In genomic region chr2:134663451-134663850, GRCh38 we compare ENCODE assay signal across 32 cellular contexts. TPM values are rescaled to one million over a fixed set of nuclear protein-coding genes. Genes with fewer than 3 reads are reported as not detected.
"Had no signal": no experiment of that assay in that cellular context is flagged by ENCODE, and none has a peak within 500 bp of the region (broad histone marks: within the 10 kb centered on the region; RNA-seq: fewer than 3 reads in every experiment).

No MANE protein-coding gene starts in this region.

- H3K27me3 ChIP-seq: body of pancreas, esophagus squamous epithelium had no signal

- H3K36me3 ChIP-seq: esophagus squamous epithelium, gastroesophageal sphincter, WERI-Rb-1 had no signal

- H3K27me3 Mint-ChIP-seq: activated B cell treated with CpG ODN at 0.5 μM for 24 hours; activated naive CD8-positive, alpha-beta T cell; activated T-helper 17 cell treated with anti-CD3 and anti-CD28 coated beads, Interleukin-2, amount 50 U/mL, for 72 hours; central memory CD8-positive, alpha-beta T cell; T-helper 17 cell had no signal

- H3K4me3 Mint-ChIP-seq: activated B cell treated with CpG ODN at 0.5 μM for 24 hours; activated CD8-positive, alpha-beta T cell treated with anti-CD3 and anti-CD28 coated beads for 36 hours; activated naive CD8-positive, alpha-beta T cell; activated T-cell treated with anti-CD3 and anti-CD28 coated beads, Interleukin-2, amount 50 U/mL, for 4 hours; activated T-helper 17 cell treated with anti-CD3 and anti-CD28 coated beads, Interleukin-2, amount 50 U/mL, for 72 hours; central memory CD8-positive, alpha-beta T cell; dendritic cell treated with granulocyte-macrophage colony-stimulating factor and Interleukin-4, amounts not matched to agents 40 ng/mL and 50 ng/mL, for 4 days; T-helper 2 cell treated with Interferon-gamma antibody and Interleukin-4, amounts not matched to agents 5 μg/mL and 100 μg/mL, for 36 hours had no signal

- H3K27ac Mint-ChIP-seq: activated B cell treated with CpG ODN at 0.5 μM for 24 hours; activated CD8-positive, alpha-beta T cell treated with anti-CD3 and anti-CD28 coated beads for 36 hours; activated naive CD8-positive, alpha-beta T cell; dendritic cell treated with granulocyte-macrophage colony-stimulating factor and Interleukin-4, amounts not matched to agents 40 ng/mL and 50 ng/mL, for 4 days; T-helper 17 cell; T-helper 2 cell treated with Interferon-gamma antibody and Interleukin-4, amounts not matched to agents 5 μg/mL and 100 μg/mL, for 36 hours had no signal

- ATAC-seq: activated CD4-positive, CD25-positive, alpha-beta regulatory T cell treated with anti-CD3 and anti-CD28 coated beads, Interleukin-2, amount 50 U/mL, for 24 hours; activated CD8-positive, alpha-beta T cell treated with anti-CD3 and anti-CD28 coated beads for 36 hours; activated T-cell treated with anti-CD3 and anti-CD28 coated beads, Interleukin-2, amount 50 U/mL, for 4 hours; activated T-helper 17 cell treated with anti-CD3 and anti-CD28 coated beads, Interleukin-2, amount 50 U/mL, for 72 hours; body of pancreas; gastroesophageal sphincter; T-helper 17 cell had no signal

- H3K9me3 ChIP-seq: body of pancreas, esophagus squamous epithelium, gastroesophageal sphincter had no signal

- H3K4me3 ChIP-seq: body of pancreas, coronary artery, dorsolateral prefrontal cortex, esophagus squamous epithelium, gastroesophageal sphincter had no signal

- H3K9me3 Mint-ChIP-seq: activated B cell treated with CpG ODN at 0.5 μM for 24 hours; activated CD8-positive, alpha-beta T cell treated with anti-CD3 and anti-CD28 coated beads for 36 hours; activated T-cell treated with anti-CD3 and anti-CD28 coated beads, Interleukin-2, amount 50 U/mL, for 4 hours; activated T-helper 17 cell treated with anti-CD3 and anti-CD28 coated beads, Interleukin-2, amount 50 U/mL, for 72 hours; central memory CD8-positive, alpha-beta T cell; dendritic cell treated with granulocyte-macrophage colony-stimulating factor and Interleukin-4, amounts not matched to agents 40 ng/mL and 50 ng/mL, for 4 days; T-helper 2 cell treated with Interferon-gamma antibody and Interleukin-4, amounts not matched to agents 5 μg/mL and 100 μg/mL, for 36 hours had no signal

- DNase-seq: activated B cell treated with CpG ODN at 0.5 μM for 24 hours; activated CD4-positive, alpha-beta T cell treated with anti-CD3 and anti-CD28 coated beads for 48 hours; activated CD4-positive, alpha-beta T cell treated with anti-CD3 and anti-CD28 coated beads, Interleukin-2, amount 50 U/mL, for 1 hour; activated CD4-positive, alpha-beta T cell treated with anti-CD3 and anti-CD28 coated beads, Interleukin-2, amount 50 U/mL, for 48 hours; activated CD8-positive, alpha-beta memory T cell treated with anti-CD3 and anti-CD28 coated beads for 24 hours; activated CD8-positive, alpha-beta T cell treated with anti-CD3 and anti-CD28 coated beads for 36 hours; activated effector memory CD4-positive, alpha-beta T cell treated with Interleukin-2 at 50 U/mL for 16 hours; activated gamma-delta T cell treated with Interleukin-2 at 50 U/mL for 16 hours; activated naive CD4-positive, alpha-beta T cell treated with anti-CD3 and anti-CD28 coated beads, Interleukin-2, amount 50 U/mL, for 16 hours; activated naive CD4-positive, alpha-beta T cell treated with Interleukin-2 at 50 U/mL for 16 hours; activated T-cell treated with anti-CD3 and anti-CD28 coated beads, Interleukin-2, amount 50 U/mL, for 4 hours; amniotic stem cell; aorta; body of pancreas; dorsolateral prefrontal cortex; effector memory CD4-positive, alpha-beta T cell; erythroblast; esophagus squamous epithelium; foreskin melanocyte; T-helper 1 cell; T-helper 17 cell; T1000 had no signal

- H3K4me1 ChIP-seq: esophagus squamous epithelium, gastroesophageal sphincter had no signal

- H3K27ac ChIP-seq: body of pancreas, coronary artery, dorsolateral prefrontal cortex, esophagus squamous epithelium, gastroesophageal sphincter, WERI-Rb-1 had no signal

- H3K36me3 Mint-ChIP-seq: activated naive CD8-positive, alpha-beta T cell had no signal

RNA-seq across cellular contexts. Expression of gene TMEM163, which starts 55.3 kb away (rescaled TPM):
- total RNA-seq: activated CD8-positive, alpha-beta T cell treated with anti-CD3 and anti-CD28 coated beads for 36 hours; fibroblast of villous mesenchyme had no signal
